In the genomic region with DNA sequence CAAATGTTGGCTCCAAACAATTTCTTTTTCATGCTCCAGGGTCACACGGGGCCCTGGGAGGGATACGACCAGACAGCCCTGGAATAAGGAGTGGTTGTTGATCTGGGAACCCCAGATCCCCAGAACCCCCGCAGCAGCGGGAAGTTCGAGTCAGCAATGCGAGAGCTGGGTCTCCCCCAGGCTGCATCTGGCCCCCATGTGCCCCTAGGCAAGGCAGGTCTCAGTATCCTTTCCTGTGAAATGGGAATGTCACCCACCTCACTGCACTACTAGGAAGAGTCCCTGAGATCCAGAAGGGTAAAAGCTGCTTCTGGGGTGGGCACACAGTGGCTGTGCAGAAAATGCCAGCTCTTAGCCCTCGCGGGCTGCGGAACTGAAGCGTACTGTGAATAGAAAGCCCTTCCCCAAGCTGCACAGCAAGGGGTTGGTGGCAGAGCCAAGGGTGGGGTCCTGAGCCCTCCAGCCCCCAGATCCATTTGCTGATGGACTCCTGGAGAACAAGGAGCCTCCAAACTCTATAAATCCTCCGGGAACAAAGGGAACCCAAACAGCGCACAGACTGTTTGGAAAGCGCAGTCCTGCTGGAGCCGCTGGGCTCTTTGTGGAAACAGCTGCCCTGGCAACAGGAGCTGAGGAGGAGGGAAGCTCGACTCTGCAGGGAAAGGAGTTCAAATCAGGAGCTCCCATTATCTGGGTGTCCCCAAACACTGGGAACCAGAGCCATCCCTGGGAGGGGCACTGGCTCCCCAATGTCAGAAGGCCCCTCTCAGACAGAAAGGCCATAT, we compare ENCODE assay signal across 22 cellular contexts.
DNase-seq lines count a peak whose midpoint lies in the region; ATAC-seq and TF ChIP-seq lines count a peak whose summit lies in the region.
"Had no signal": no experiment of that assay in that cellular context is flagged by ENCODE, and none has a peak within 500 bp of the region (broad histone marks: within the 10 kb centered on the region; RNA-seq: fewer than 3 reads in every experiment).

No MANE protein-coding gene starts in this region.

- in situ Hi-C loops in ACHN (cut with HindIII; ENCODE audit: low pct_ligation_motif_present, low pct_unique_long_range_greater_than_20kb, low sequenced_read_pairs): no loop called here

- H3K36me3 ChIP-seq in hepatocyte (replicated peaks; ENCODE audit: insufficient read depth, low read depth) (no peaks in the 10 kb centered on the region), vagina (no peaks in the 10 kb centered on the region)
- H3K36me3 ChIP-seq: brain microvascular endothelial cell, esophagus squamous epithelium, heart left ventricle, MG63, transverse colon had no signal

- H3K4me2 ChIP-seq in hepatocyte: peak overlapping the region; percentile 41

- H3K36me3 Mint-ChIP-seq in activated naive CD4-positive, alpha-beta T cell treated with anti-CD3 and anti-CD28 coated beads, Interleukin-2, amount 10 ng/mL, durations not matched to agents 7 days and 5 days: no peaks in the 10 kb centered on the region
- H3K36me3 Mint-ChIP-seq: activated naive CD4-positive, alpha-beta T cell treated with anti-CD3 and anti-CD28 coated beads, Interleukin-2, amount 50 U/mL, for 24 hours had no signal

- no peak overlapping the region for H3K27ac Mint-ChIP-seq in activated naive CD4-positive, alpha-beta T cell treated with anti-CD3 and anti-CD28 coated beads, Interleukin-2, amount 10 ng/mL, durations not matched to agents 7 days and 5 days
- H3K27ac Mint-ChIP-seq: activated naive CD4-positive, alpha-beta T cell treated with anti-CD3 and anti-CD28 coated beads, Interleukin-2, amount 50 U/mL, for 24 hours; stimulated activated memory B cell treated with anti-CD40 and anti-IgM and Interleukin-4, amounts not matched to agents 10 μg/mL and 1 μg/mL and 100 μg/mL, for 72 hours had no signal

- no peaks in the 10 kb centered on the region for H4K20me1 ChIP-seq in hepatocyte (ENCODE audit: insufficient read depth, poor library complexity, severe bottlenecking)

- no peaks in the 10 kb centered on the region for H3K9me3 Mint-ChIP-seq in activated naive CD4-positive, alpha-beta T cell treated with anti-CD3 and anti-CD28 coated beads, Interleukin-2, amount 10 ng/mL, durations not matched to agents 7 days and 5 days

- intact Hi-C loops in vagina (cut with DNase I): no loop called here

- H3K79me2 ChIP-seq in hepatocyte: no peaks in the 10 kb centered on the region

- WGBS in hepatocyte (ENCODE audit: low lambda C conversion rate, missing lambda C conversion rate): 65% methylated on average over 15 of the region's 15 CpGs

- no peak for TF ChIP-seq POLR2A in vagina (IDR thresholded peaks at IDR 0.05)

- no peaks in the 10 kb centered on the region for H3K4me1 Mint-ChIP-seq in activated naive CD4-positive, alpha-beta T cell treated with anti-CD3 and anti-CD28 coated beads, Interleukin-2, amount 10 ng/mL, durations not matched to agents 7 days and 5 days
- H3K4me1 Mint-ChIP-seq: activated naive CD4-positive, alpha-beta T cell treated with anti-CD3 and anti-CD28 coated beads, Interleukin-2, amount 50 U/mL, for 24 hours; CD8-positive, alpha-beta memory T cell; stimulated activated memory B cell treated with anti-CD40 and anti-IgM and Interleukin-4, amounts not matched to agents 10 μg/mL and 1 μg/mL and 100 μg/mL, for 72 hours had no signal

- H2AFZ ChIP-seq in hepatocyte: no peak overlapping the region

- CTCF ChIA-PET in activated naive CD4-positive, alpha-beta T cell treated with anti-CD3 and anti-CD28 coated beads, Interleukin-2, amount 10 ng/mL, durations not matched to agents 7 days and 5 days (lab: Charles Lee): interaction anchor here (1.5 kb wide), 1 partner anchor 187 kb away, joined by 5 read pairs; no protein-coding TSS in a partner anchor

- H3K4me3 Mint-ChIP-seq in activated naive CD4-positive, alpha-beta T cell treated with anti-CD3 and anti-CD28 coated beads, Interleukin-2, amount 10 ng/mL, durations not matched to agents 7 days and 5 days: no peak overlapping the region
- H3K4me3 Mint-ChIP-seq: activated naive CD4-positive, alpha-beta T cell treated with anti-CD3 and anti-CD28 coated beads, Interleukin-2, amount 50 U/mL, for 24 hours; stimulated activated memory B cell treated with anti-CD40 and anti-IgM and Interleukin-4, amounts not matched to agents 10 μg/mL and 1 μg/mL and 100 μg/mL, for 72 hours had no signal

- H3K4me1 ChIP-seq in hepatocyte (ENCODE audit: insufficient read depth) (peaks cover 20% of the 10 kb centered on the region), vagina (no peaks in the 10 kb centered on the region)
- H3K4me1 ChIP-seq: heart left ventricle had no signal

- ATAC-seq in GM21515 (IDR thresholded peaks at IDR 0.05; ENCODE audit: unreplicated experiment): no peak

- H3K9me3 ChIP-seq in hepatocyte (ENCODE audit: low read depth) (no peaks in the 10 kb centered on the region), vagina (no peaks in the 10 kb centered on the region)

- peak overlapping the region; percentile 83 for H3K27ac ChIP-seq in hepatocyte
- H3K27ac ChIP-seq in vagina: no peak overlapping the region
- H3K27ac ChIP-seq: brain microvascular endothelial cell, esophagus squamous epithelium, heart left ventricle had no signal

- peaks cover 40% of the 10 kb centered on the region for H3K27me3 Mint-ChIP-seq in activated naive CD4-positive, alpha-beta T cell treated with anti-CD3 and anti-CD28 coated beads, Interleukin-2, amount 10 ng/mL, durations not matched to agents 7 days and 5 days

- H3K9me2 ChIP-seq in hepatocyte (replicated peaks; ENCODE audit: insufficient read depth): no peaks in the 10 kb centered on the region

- no peak for TF ChIP-seq CTCF in hepatocyte (IDR thresholded peaks at IDR 0.05; ENCODE audit: poor library complexity)
- TF ChIP-seq CTCF in vagina (IDR thresholded peaks at IDR 0.05): no peak

- H3K27me3 ChIP-seq in hepatocyte: no peaks in the 10 kb centered on the region
- no peaks in the 10 kb centered on the region for H3K27me3 ChIP-seq in vagina
- H3K27me3 ChIP-seq: MG63, transverse colon had no signal

- DNase-seq in activated naive CD4-positive, alpha-beta T cell treated with anti-CD3 and anti-CD28 coated beads, Interleukin-2, amount 10 ng/mL, durations not matched to agents 7 days and 5 days: peak; percentile 10
- DNase-seq in activated naive CD4-positive, alpha-beta T cell treated with Interleukin-2 at 50 U/mL for 16 hours: no peak
- DNase-seq in NCI-H345 treated with DMSO at 0.1 percent for 48 hours (lab: John Stamatoyannopoulos, UW; ENCODE audit: unreplicated experiment) (peak; percentile 4), hepatocyte (ENCODE audit: low spot score) (no peak), superior temporal gyrus (ENCODE audit: extremely low spot score) (peak; percentile 15), ACHN (no peak), vagina (ENCODE audit: extremely low spot score in 2 of 2) (no peak)
- DNase-seq: activated CD4-positive, alpha-beta T cell treated with anti-CD3 and anti-CD28 coated beads for 4 hours; activated CD8-positive, alpha-beta memory T cell treated with anti-CD3 and anti-CD28 coated beads, Interleukin-2, amount 50 U/mL, for 48 hours; brain microvascular endothelial cell; esophagus squamous epithelium; MG63; NCI-H226; nucleus accumbens; OCI-M1; T1000; transverse colon had no signal

- H3K4me3 ChIP-seq in hepatocyte (no peak overlapping the region), vagina (no peak overlapping the region)
- H3K4me3 ChIP-seq: esophagus squamous epithelium, heart left ventricle, MG63, transverse colon had no signal

Comparison
In these comparisons a context has a peak if more than half of its experiments do, and no peak if none do; other contexts are left out.
1. DNase-seq: peak in activated naive CD4-positive, alpha-beta T cell treated with anti-CD3 and anti-CD28 coated beads, Interleukin-2, amount 10 ng/mL, durations not matched to agents 7 days and 5 days (single experiment), NCI-H345 treated with DMSO at 0.1 percent for 48 hours (single experiment) and superior temporal gyrus (single experiment); none in activated naive CD4-positive, alpha-beta T cell treated with Interleukin-2 at 50 U/mL for 16 hours (single experiment), hepatocyte (single experiment), ACHN (single experiment) and vagina (0 of 2).